ENCODE assay signal across 8 cellular contexts in the genomic region with DNA sequence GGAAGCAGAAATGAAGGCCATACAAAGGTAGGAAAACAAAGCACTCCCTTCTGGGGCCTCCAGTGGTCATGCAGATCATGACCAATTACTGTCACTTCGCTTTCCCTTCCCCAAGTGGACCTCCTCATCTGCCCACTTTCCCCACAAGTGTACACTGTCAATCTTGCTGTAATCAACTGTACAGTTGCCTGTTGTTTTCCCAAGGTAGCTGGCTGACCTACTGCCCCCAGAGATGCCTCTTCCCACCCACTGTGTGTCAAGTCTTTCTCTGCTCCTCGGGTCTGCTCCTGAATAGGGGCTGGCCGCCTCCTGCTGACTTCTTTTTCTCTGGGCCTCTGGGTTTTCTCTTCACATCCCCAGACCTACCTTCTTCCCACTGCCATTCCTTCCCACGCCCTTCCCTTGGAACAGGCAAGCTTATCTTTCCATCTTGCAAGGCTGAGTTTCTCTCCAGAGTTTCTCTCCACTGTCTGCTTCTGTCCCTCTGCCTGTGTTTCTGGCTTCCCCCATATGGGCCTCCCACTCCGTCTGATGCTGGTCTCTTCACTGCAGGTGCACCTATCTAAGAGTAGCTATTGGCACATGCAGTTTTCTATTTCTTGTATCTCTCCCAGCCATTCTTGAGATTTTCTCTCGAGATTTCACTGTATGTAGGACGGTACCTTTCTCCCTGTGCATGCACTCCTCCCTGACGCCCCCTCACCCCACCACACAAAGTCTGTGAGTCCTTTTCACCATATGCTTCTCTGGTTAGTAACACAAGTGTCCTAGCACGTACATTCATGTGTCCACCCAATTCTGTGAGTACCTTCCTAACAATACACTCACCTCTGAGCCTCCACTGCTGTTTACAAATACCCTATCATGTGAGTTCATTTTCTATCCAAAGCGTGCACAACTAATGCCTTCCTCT. TPM values are rescaled to one million over a fixed set of nuclear protein-coding genes. Genes with fewer than 3 reads are reported as not detected.
A peak's percentile ranks its signal among the peaks of the same experiment; 100 is the strongest.
DNase-seq lines count a peak whose midpoint lies in the region; ATAC-seq, FAIRE-seq and TF ChIP-seq lines count a peak whose summit lies in the region.

No MANE protein-coding gene starts in this region.

- no peaks in the 10 kb centered on the region for H3K9me3 ChIP-seq in GM12878 (replicated peaks; ENCODE audit: control insufficient read depth, insufficient read depth, low read length)
- no peaks in the 10 kb centered on the region for H3K9me3 ChIP-seq in HepG2 (ENCODE audit: low read length)
- no peaks in the 10 kb centered on the region for H3K9me3 ChIP-seq in thyroid gland

- TF ChIP-seq CTCF in GM12878 (IDR thresholded peaks at IDR 0.05 in 2 of 3, conservative IDR thresholded peaks at IDR 0.05 in 1 of 3; ENCODE audit: control insufficient read depth in 2 of 3, extremely low read depth in 1 of 3, insufficient read depth in 1 of 3, low read depth in 3 of 3, low read length in 3 of 3) (peak in 1 of 3 experiments; percentile 3; a peak in 1 of 6 replicates), HepG2 (CRISPR knock-in tag; IDR thresholded peaks at IDR 0.05) (peak; percentile 26), thyroid gland (IDR thresholded peaks at IDR 0.05) (no peak)

- DNase-seq in activated T-cell treated with anti-CD3 and anti-CD28 coated beads, Interleukin-2, amount 50 U/mL, for 24 hours, result no peak
- DNase-seq in activated T-cell treated with anti-CD3 and anti-CD28 coated beads for 4 hours (no peak), GM12878 (ENCODE audit: low read depth, low spot score) (no peak), HepG2 (ENCODE audit: low spot score) (peak; percentile 73), thyroid gland (no peak), T-helper 9 cell (no peak)

- no peaks in the 10 kb centered on the region for H3K9me3 Mint-ChIP-seq in activated T-cell treated with anti-CD3 and anti-CD28 coated beads, Interleukin-2, amount 50 U/mL, for 24 hours

- no peaks in the 10 kb centered on the region for H3K27me3 Mint-ChIP-seq in activated T-cell treated with anti-CD3 and anti-CD28 coated beads, Interleukin-2, amount 50 U/mL, for 24 hours

- H3K4me3 ChIP-seq in GM12878 (peak overlapping the region; percentile 86), HepG2 (replicated peaks in 1 of 3; ENCODE audit: insufficient read depth in 1 of 3, low read depth in 2 of 3, low read length in 3 of 3) (peak overlapping the region; percentile 94 to 100 (median 99)), thyroid gland (replicated peaks in 1 of 3) (peak overlapping the region; percentile 57 to 92 (median 90))

- H2AFZ ChIP-seq in GM12878 (ENCODE audit: control insufficient read depth, low read depth, low read length) (no peak overlapping the region), HepG2 (ENCODE audit: low read length) (no peak overlapping the region)

- no peak for TF ChIP-seq POLR2A in GM12878 (IDR thresholded peaks at IDR 0.05; ENCODE audit: low read depth, low read length)
- TF ChIP-seq POLR2A in HepG2 (IDR thresholded peaks at IDR 0.05; ENCODE audit: insufficient read depth in 1 of 2, low read depth in 2 of 2, low read length in 2 of 2), result peak in 1 of 2 experiments; percentile 2; a peak in 1 of 4 replicates
- no peak for TF ChIP-seq POLR2A in thyroid gland (IDR thresholded peaks at IDR 0.05)

- peak overlapping the region; percentile 95 for H3K27ac ChIP-seq in GM12878 (ENCODE audit: control insufficient read depth, insufficient read depth)
- peak overlapping the region; percentile 89 for H3K27ac ChIP-seq in HepG2 (ENCODE audit: extremely low read length, insufficient read depth, low read length)
- H3K27ac ChIP-seq in thyroid gland, result peak overlapping the region in 2 of 3 donors; percentile 99 to 100

- TF ChIP-seq EP300 in GM12878 (IDR thresholded peaks at IDR 0.05; ENCODE audit: borderline replicate concordance in 1 of 2, control insufficient read depth in 1 of 2, low read depth in 2 of 2, low read length in 2 of 2) (no peak), HepG2 (IDR thresholded peaks at IDR 0.05; ENCODE audit: low read depth in 2 of 2, low read length in 2 of 2) (peak in 1 of 2 experiments; percentile 33; a peak in 1 of 4 replicates), HepG2 (CRISPR knock-in tag; IDR thresholded peaks at IDR 0.05; ENCODE audit: borderline replicate concordance) (0 out of 2 replicates have a peak, but pooled peaks have one; percentile 20)

- WGBS in GM12878 (ENCODE audit: insufficient coverage, insufficient replicate concordance, low lambda C conversion rate, missing lambda C conversion rate), result under 1% methylated on average over 10 of the region's 10 CpGs
- 3% methylated on average over 10 of the region's 10 CpGs for WGBS in HepG2 (ENCODE audit: low lambda C conversion rate)
- 56 to 61% methylated on average over 10 of the region's 10 CpGs for WGBS in thyroid gland, 2 donors

- H3K9ac ChIP-seq in GM12878 (ENCODE audit: control insufficient read depth, insufficient read depth, low read length) (peak overlapping the region; percentile 91), HepG2 (ENCODE audit: insufficient read depth, low read depth, low read length) (peak overlapping the region; percentile 99)

- in situ Hi-C loops in GM12878 (cut with MboI), result loop anchor here (5.0 kb wide), 1 partner anchor 97 kb away; no protein-coding TSS in a partner anchor
- in situ Hi-C loops in HepG2 (cut with HindIII; ENCODE audit: extremely low pct_ligation_motif_present, low pct_unique_long_range_greater_than_20kb), result loop anchor here (5.0 kb wide), 1 partner anchor 102 kb away; no protein-coding TSS in a partner anchor

- H4K20me1 ChIP-seq in GM12878 (ENCODE audit: control insufficient read depth, insufficient read depth), result no peaks in the 10 kb centered on the region
- H4K20me1 ChIP-seq in HepG2 (ENCODE audit: insufficient read depth, low read length), result peaks cover 67% of the 10 kb centered on the region

- peaks cover 0 to 6% of the 10 kb centered on the region in 2 experiments; a peak in 1 of 4 replicates for H3K36me3 ChIP-seq in GM12878 (ENCODE audit: control insufficient read depth in 2 of 2, insufficient read depth in 2 of 2, low read length in 1 of 2)
- H3K36me3 ChIP-seq in HepG2 (replicated peaks in 1 of 2; ENCODE audit: control insufficient read depth in 1 of 2, insufficient read depth in 2 of 2, low read length in 2 of 2), result peaks cover 6 to 28% of the 10 kb centered on the region in 2 experiments
- H3K36me3 ChIP-seq in thyroid gland, result no peaks in the 10 kb centered on the region

- H3K4me2 ChIP-seq in GM12878 (ENCODE audit: control insufficient read depth, insufficient read depth) (peak overlapping the region; percentile 90), HepG2 (ENCODE audit: low read depth, low read length) (peak overlapping the region; percentile 91)

- SMC1A ChIA-PET in GM12878 (lab: Charles Lee; ENCODE audit: uncharacterized antibody, unreplicated experiment), result interaction anchor here (0.9 to 7.1 kb wide), 28 partner anchors 10 to 481 kb away, joined by 3 to 71 read pairs (median 13); no protein-coding TSS in a partner anchor

- H3K27me3 ChIP-seq in GM12878 (replicated peaks in 1 of 2; ENCODE audit: control insufficient read depth in 2 of 2, insufficient read depth in 2 of 2, low read length in 1 of 2) (no peaks in the 10 kb centered on the region), HepG2 (ENCODE audit: control insufficient read depth in 1 of 2, insufficient read depth in 2 of 2, low read length in 2 of 2) (peaks cover 0 to 6% of the 10 kb centered on the region in 2 experiments; a peak in 1 of 5 replicates), thyroid gland (no peaks in the 10 kb centered on the region)

- TF ChIP-seq RAD21 in GM12878 (IDR thresholded peaks at IDR 0.05; ENCODE audit: insufficient read depth, low read depth, low read length) (no peak), HepG2 (CRISPR knock-in tag; IDR thresholded peaks at IDR 0.05) (no peak)

- peaks cover 78% of the 10 kb centered on the region for H3K4me1 Mint-ChIP-seq in activated T-cell treated with anti-CD3 and anti-CD28 coated beads, Interleukin-2, amount 50 U/mL, for 24 hours (ENCODE audit: low read depth)

- peaks cover 55% of the 10 kb centered on the region for H3K36me3 Mint-ChIP-seq in activated T-cell treated with anti-CD3 and anti-CD28 coated beads, Interleukin-2, amount 50 U/mL, for 24 hours (ENCODE audit: low read depth)

- FAIRE-seq in GM12878 (lab: Jason Lieb, UNC) (no peak), HepG2 (lab: Jason Lieb, UNC) (peak; percentile 44)

- POLR2A ChIA-PET in GM12878 (lab: Charles Lee) (interaction anchor here (1.0 to 4.1 kb wide), 13 partner anchors 9 to 90 kb away, joined by 3 to 20 read pairs (median 6); no protein-coding TSS in a partner anchor), HepG2 (lab: Yijun Ruan, JAX) (interaction anchor here (0.6 to 7.2 kb wide), 15 partner anchors 9 to 377 kb away, joined by 3 to 125 read pairs (median 4); a partner anchor contains a TSS)

- CTCF ChIA-PET in GM12878 (lab: Yijun Ruan, JAX), result interaction anchor here (0.7 to 8.9 kb wide), 28 partner anchors 10 to 916 kb away, joined by 3 to 61 read pairs (median 4); no protein-coding TSS in a partner anchor
- CTCF ChIA-PET in HepG2 (lab: Yijun Ruan, JAX; ENCODE audit: low intra/inter-chr PET ratio, low total read pairs), result no interaction called here

- H3K4me3 Mint-ChIP-seq in activated T-cell treated with anti-CD3 and anti-CD28 coated beads, Interleukin-2, amount 50 U/mL, for 24 hours, result peak overlapping the region; percentile 98

- intact Hi-C loops in GM12878 (cut with micrococcal nuclease; ENCODE audit: unreplicated experiment) (loop anchor here (10.0 kb wide), 1 partner anchor 315 kb away; a partner anchor contains a TSS), HepG2 (cut with micrococcal nuclease; ENCODE audit: unreplicated experiment) (loop anchor here (2.0 kb wide), 2 partner anchors 97 to 165 kb away; no protein-coding TSS in a partner anchor), thyroid gland (cut with DNase I) (no loop called here)

- peaks cover 71% of the 10 kb centered on the region for H3K79me2 ChIP-seq in GM12878 (ENCODE audit: control insufficient read depth, insufficient read depth, low read length)
- H3K79me2 ChIP-seq in HepG2 (ENCODE audit: insufficient read depth, low read length), result peaks cover 88% of the 10 kb centered on the region

- H3K4me1 ChIP-seq in GM12878 (ENCODE audit: control insufficient read depth, insufficient read depth, low read length) (0 out of 2 replicates have a peak, but pooled peaks cover 3% of the 10 kb centered on the region), HepG2 (ENCODE audit: insufficient read depth, low read length) (peaks cover 58% of the 10 kb centered on the region), thyroid gland (peaks cover 44 to 49% of the 10 kb centered on the region in 2 donors)

- TSS peak; percentile 52 for BruUV-seq in GM12878 (replicated peaks; lab: Mats Ljungman, UMichigan)
- TSS peak; percentile 29 for BruUV-seq in HepG2 (replicated peaks; lab: Mats Ljungman, UMichigan)

- RAD21 ChIA-PET in GM12878 (lab: Charles Lee; ENCODE audit: unreplicated experiment), result interaction anchor here (1.0 to 7.6 kb wide), 25 partner anchors 11 to 377 kb away, joined by 3 to 63 read pairs (median 10); no protein-coding TSS in a partner anchor

- peak overlapping the region; percentile 97 for H3K27ac Mint-ChIP-seq in activated T-cell treated with anti-CD3 and anti-CD28 coated beads, Interleukin-2, amount 50 U/mL, for 24 hours

- ATAC-seq in GM12878 (peak; percentile 2; the same call in 2 of the 3 replicates), HepG2 (peak; percentile 21), HG03469 (IDR thresholded peaks at IDR 0.05; ENCODE audit: unreplicated experiment) (no peak), HG02981 (IDR thresholded peaks at IDR 0.05; ENCODE audit: unreplicated experiment) (no peak)

RNA-seq across cellular contexts. Expression of a gene that starts 2.3 kb away (rescaled TPM):
- 85.3 and 105 TPM in 2 replicates for total RNA-seq in GM12878 (2013; cell fraction: nucleolus; rRNA removed)
- total RNA-seq in GM12878 (2014; rRNA removed) (59.9 and 61.6 TPM in 2 replicates), GM12878 (2014; rRNA removed; fragmentation: Illumina TruSeq; extraction: Trizol) (83.8 and 87.5 TPM in 2 replicates), GM12878 (2021) (76.1 and 76.9 TPM in 2 replicates), HepG2 (2016; rRNA removed; fragmentation: Illumina TruSeq; extraction: Trizol) (64.5 and 78.9 TPM in 2 replicates), thyroid gland (10 to 100 TPM; 56.1 to 80.2 (median 69.6) TPM)
- 24.4 TPM for polyA plus RNA-seq in GM12878 (2011; ENCODE audit: low read depth)
- polyA plus RNA-seq in GM12878 (2011; rRNA removed) (91.4 and 122 TPM in 2 replicates), GM12878 (2014; fragmentation: Illumina TruSeq; extraction: Trizol) (64.9 and 73.3 TPM in 2 replicates), GM12878 (2014; fragmentation: Nextera tagmentation; extraction: Ambion mirVana) (10 to 100 TPM; 24.2 to 34.4 TPM), GM12878 (2014; rRNA removed) (46.4 and 47.7 TPM in 2 replicates), GM12878 (2016; fragmentation: Nextera tagmentation; extraction: Ambion mirVana) (10 to 100 TPM; 50.2 to 53.1 TPM), HepG2 (2011; rRNA removed) (75.7 and 97.1 TPM in 2 replicates)
- 38.3 and 41.6 TPM in 2 replicates for polyA plus RNA-seq in GM12878 (2011; cell fraction: cytosol; rRNA removed)
- polyA plus RNA-seq in GM12878 (2011; cell fraction: nucleus; rRNA removed), result 70.5 and 86.0 TPM in 2 replicates
- 32.2 and 37.2 TPM in 2 replicates for polyA plus RNA-seq in GM12878 (2012)
- 110 and 125 TPM in 2 replicates for polyA minus RNA-seq in GM12878 (2011; rRNA and poly(A)+ RNA removed)
- 41.3 and 44.8 TPM in 2 replicates for polyA minus RNA-seq in GM12878 (2011; cell fraction: cytosol; rRNA and poly(A)+ RNA removed)
- 172 and 368 TPM in 2 replicates for polyA minus RNA-seq in GM12878 (2011; cell fraction: nucleus; rRNA and poly(A)+ RNA removed)
- total RNA-seq in HepG2 (2016; cell fraction: cytosol; rRNA removed; fragmentation: Illumina TruSeq; extraction: Trizol; ENCODE audit: low read depth), result 19.2 and 20.4 TPM in 2 replicates
- total RNA-seq in HepG2 (2016; cell fraction: insoluble cytoplasmic fraction; rRNA removed; fragmentation: Illumina TruSeq; extraction: Trizol), result 69.3 and 74.8 TPM in 2 replicates
- total RNA-seq in HepG2 (2016; cell fraction: membrane; rRNA removed; fragmentation: Illumina TruSeq; extraction: Trizol), result 73.2 and 75.4 TPM in 2 replicates
- 121 and 123 TPM in 2 replicates for total RNA-seq in HepG2 (2016; cell fraction: nucleus; rRNA removed; fragmentation: Illumina TruSeq; extraction: Trizol)
- polyA plus RNA-seq in HepG2 (2011; cell fraction: cytosol; rRNA removed), result 40.8 and 54.3 TPM in 2 replicates
- polyA plus RNA-seq in HepG2 (2011; cell fraction: nucleus; rRNA removed), result 68.9 and 74.9 TPM in 2 replicates
- 87.7 and 101 TPM in 2 replicates for polyA plus RNA-seq in HepG2 (2012)
- polyA plus RNA-seq in HepG2 (2016; cell fraction: cytosol; fragmentation: Illumina TruSeq; extraction: Trizol; ENCODE audit: low read depth), result 13.4 and 15.1 TPM in 2 replicates
- polyA plus RNA-seq in HepG2 (2016; cell fraction: insoluble cytoplasmic fraction; fragmentation: Illumina TruSeq; extraction: Trizol; ENCODE audit: low read depth), result 81.1 and 83.2 TPM in 2 replicates
- polyA plus RNA-seq in HepG2 (2016; cell fraction: membrane; fragmentation: Illumina TruSeq; extraction: Trizol; ENCODE audit: low read depth), result 49.0 and 50.1 TPM in 2 replicates
- 115 and 124 TPM in 2 replicates for polyA plus RNA-seq in HepG2 (2016; cell fraction: nucleus; fragmentation: Illumina TruSeq; extraction: Trizol; ENCODE audit: insufficient read depth, low read depth)
- polyA minus RNA-seq in HepG2 (2011; rRNA and poly(A)+ RNA removed; ENCODE audit: low replicate concordance), result 37.6 and 93.4 TPM in 2 replicates
- polyA minus RNA-seq in HepG2 (2011; cell fraction: cytosol; rRNA and poly(A)+ RNA removed), result 82.9 and 96.7 TPM in 2 replicates
- polyA minus RNA-seq in HepG2 (2011; cell fraction: nucleus; rRNA and poly(A)+ RNA removed), result 685 and 799 TPM in 2 replicates

Comparison
In these comparisons a context has a peak if more than half of its experiments do, and no peak if none do; other contexts are left out.
1. ATAC-seq: peak in GM12878 (single experiment) and HepG2 (single experiment); none in HG03469 (single experiment) and HG02981 (single experiment).
2. Peak in every context shown above with its lines, with median percentiles within 50 percentile points of each other: H3K27ac ChIP-seq and H3K4me3 ChIP-seq.